1 cellular context compared by ENCODE assay signal in the genomic region with DNA sequence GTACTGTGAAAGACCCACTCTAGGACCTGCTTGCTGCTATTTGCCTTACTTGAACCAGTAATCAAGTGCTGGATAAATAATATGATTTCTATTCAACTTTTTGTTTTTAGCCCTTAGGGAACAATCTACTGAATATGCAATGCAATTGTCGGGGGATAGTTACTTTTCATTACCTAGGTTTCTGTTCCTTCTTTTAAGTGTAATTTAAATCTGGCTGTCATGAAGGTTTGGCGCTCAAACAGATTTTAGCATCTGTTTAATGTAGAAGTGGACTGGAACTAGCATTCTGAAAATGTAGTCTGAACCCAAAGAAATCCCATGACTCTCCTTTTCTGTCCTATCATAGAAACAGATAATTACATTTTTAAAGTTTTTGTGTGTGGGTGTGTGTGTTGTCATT.
TF ChIP-seq lines count a peak whose summit lies in the region.

No MANE protein-coding gene starts in this region.

TF ChIP-seq in GM23338, 12 proteins besides CTCF, POLR2A, EP300 and RAD21 (continued from another document):
- TF ChIP-seq, protein P1, sequence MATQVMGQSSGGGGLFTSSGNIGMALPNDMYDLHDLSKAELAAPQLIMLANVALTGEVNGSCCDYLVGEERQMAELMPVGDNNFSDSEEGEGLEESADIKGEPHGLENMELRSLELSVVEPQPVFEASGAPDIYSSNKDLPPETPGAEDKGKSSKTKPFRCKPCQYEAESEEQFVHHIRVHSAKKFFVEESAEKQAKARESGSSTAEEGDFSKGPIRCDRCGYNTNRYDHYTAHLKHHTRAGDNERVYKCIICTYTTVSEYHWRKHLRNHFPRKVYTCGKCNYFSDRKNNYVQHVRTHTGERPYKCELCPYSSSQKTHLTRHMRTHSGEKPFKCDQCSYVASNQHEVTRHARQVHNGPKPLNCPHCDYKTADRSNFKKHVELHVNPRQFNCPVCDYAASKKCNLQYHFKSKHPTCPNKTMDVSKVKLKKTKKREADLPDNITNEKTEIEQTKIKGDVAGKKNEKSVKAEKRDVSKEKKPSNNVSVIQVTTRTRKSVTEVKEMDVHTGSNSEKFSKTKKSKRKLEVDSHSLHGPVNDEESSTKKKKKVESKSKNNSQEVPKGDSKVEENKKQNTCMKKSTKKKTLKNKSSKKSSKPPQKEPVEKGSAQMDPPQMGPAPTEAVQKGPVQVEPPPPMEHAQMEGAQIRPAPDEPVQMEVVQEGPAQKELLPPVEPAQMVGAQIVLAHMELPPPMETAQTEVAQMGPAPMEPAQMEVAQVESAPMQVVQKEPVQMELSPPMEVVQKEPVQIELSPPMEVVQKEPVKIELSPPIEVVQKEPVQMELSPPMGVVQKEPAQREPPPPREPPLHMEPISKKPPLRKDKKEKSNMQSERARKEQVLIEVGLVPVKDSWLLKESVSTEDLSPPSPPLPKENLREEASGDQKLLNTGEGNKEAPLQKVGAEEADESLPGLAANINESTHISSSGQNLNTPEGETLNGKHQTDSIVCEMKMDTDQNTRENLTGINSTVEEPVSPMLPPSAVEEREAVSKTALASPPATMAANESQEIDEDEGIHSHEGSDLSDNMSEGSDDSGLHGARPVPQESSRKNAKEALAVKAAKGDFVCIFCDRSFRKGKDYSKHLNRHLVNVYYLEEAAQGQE (IDR thresholded peaks at IDR 0.05; ENCODE audit: unreplicated experiment), result no peak
- no peak for TF ChIP-seq STAT1 (IDR thresholded peaks at IDR 0.05; ENCODE audit: unreplicated experiment)
